In the genomic region with DNA sequence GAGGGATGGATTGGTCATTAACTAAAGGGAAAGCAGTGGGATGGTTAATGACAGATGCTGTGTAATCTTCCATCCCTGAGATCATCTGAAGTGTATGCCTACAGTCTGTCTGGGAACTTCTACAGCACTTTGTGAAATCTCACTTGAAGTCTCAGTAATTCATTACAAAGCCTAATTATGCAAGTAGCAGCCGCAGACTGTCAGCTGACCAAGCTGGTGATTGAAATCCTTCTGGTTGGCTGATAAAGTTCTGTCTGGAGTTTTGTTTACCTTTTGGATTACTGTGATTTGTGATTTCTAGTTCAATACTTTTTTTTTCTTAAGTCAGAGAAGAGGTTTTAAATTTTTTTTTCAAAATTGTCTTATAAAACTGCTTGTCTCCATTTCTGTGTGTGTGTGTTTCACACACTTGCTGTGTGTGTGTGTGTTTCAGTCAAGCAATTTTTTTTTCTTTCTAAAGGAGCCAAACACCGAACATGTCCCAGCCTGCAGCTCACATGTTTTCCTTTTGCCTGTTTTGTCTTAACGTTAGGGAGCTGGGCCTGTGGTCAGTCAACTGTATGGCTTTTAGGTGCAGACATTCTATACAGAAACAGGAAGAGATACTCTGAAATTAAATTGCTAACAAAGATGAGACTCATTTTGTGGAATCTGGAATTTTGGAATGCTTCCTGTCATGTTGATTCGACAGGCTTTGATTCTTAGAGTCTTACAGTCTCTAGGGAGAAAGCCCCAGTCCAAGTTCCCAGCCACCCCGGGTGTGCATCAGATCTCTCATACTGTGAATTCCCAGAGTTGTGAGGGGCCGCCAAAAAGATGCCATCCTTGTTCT, we compare ENCODE assay signal across 1 cellular context.
TF ChIP-seq lines count a peak whose summit lies in the region.

No MANE protein-coding gene starts in this region.

TF ChIP-seq in HepG2, 621 proteins besides CTCF, POLR2A, EP300 and RAD21 (continued from another document):
- TF ChIP-seq, protein P1, sequence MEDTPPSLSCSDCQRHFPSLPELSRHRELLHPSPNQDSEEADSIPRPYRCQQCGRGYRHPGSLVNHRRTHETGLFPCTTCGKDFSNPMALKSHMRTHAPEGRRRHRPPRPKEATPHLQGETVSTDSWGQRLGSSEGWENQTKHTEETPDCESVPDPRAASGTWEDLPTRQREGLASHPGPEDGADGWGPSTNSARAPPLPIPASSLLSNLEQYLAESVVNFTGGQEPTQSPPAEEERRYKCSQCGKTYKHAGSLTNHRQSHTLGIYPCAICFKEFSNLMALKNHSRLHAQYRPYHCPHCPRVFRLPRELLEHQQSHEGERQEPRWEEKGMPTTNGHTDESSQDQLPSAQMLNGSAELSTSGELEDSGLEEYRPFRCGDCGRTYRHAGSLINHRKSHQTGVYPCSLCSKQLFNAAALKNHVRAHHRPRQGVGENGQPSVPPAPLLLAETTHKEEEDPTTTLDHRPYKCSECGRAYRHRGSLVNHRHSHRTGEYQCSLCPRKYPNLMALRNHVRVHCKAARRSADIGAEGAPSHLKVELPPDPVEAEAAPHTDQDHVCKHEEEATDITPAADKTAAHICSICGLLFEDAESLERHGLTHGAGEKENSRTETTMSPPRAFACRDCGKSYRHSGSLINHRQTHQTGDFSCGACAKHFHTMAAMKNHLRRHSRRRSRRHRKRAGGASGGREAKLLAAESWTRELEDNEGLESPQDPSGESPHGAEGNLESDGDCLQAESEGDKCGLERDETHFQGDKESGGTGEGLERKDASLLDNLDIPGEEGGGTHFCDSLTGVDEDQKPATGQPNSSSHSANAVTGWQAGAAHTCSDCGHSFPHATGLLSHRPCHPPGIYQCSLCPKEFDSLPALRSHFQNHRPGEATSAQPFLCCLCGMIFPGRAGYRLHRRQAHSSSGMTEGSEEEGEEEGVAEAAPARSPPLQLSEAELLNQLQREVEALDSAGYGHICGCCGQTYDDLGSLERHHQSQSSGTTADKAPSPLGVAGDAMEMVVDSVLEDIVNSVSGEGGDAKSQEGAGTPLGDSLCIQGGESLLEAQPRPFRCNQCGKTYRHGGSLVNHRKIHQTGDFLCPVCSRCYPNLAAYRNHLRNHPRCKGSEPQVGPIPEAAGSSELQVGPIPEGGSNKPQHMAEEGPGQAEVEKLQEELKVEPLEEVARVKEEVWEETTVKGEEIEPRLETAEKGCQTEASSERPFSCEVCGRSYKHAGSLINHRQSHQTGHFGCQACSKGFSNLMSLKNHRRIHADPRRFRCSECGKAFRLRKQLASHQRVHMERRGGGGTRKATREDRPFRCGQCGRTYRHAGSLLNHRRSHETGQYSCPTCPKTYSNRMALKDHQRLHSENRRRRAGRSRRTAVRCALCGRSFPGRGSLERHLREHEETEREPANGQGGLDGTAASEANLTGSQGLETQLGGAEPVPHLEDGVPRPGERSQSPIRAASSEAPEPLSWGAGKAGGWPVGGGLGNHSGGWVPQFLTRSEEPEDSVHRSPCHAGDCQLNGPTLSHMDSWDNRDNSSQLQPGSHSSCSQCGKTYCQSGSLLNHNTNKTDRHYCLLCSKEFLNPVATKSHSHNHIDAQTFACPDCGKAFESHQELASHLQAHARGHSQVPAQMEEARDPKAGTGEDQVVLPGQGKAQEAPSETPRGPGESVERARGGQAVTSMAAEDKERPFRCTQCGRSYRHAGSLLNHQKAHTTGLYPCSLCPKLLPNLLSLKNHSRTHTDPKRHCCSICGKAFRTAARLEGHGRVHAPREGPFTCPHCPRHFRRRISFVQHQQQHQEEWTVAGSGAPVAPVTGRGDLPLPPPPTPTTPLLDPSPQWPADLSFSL (CRISPR knock-in tag; IDR thresholded peaks at IDR 0.05): no peak
- no peak for TF ChIP-seq TBP (CRISPR knock-in tag; IDR thresholded peaks at IDR 0.05)
- TF ChIP-seq ZNF460 (CRISPR knock-in tag; IDR thresholded peaks at IDR 0.05; ENCODE audit: borderline replicate concordance): no peak
- no peak for TF ChIP-seq CEBPB (IDR thresholded peaks at IDR 0.05; ENCODE audit: borderline replicate concordance, low read depth, low read length)
- TF ChIP-seq ATF7 (IDR thresholded peaks at IDR 0.05): no peak
- no peak for TF ChIP-seq ATF7 (CRISPR knock-in tag; IDR thresholded peaks at IDR 0.05)
- no peak for TF ChIP-seq IKZF1 (IDR thresholded peaks at IDR 0.05)
- TF ChIP-seq PHF8 (CRISPR knock-in tag; IDR thresholded peaks at IDR 0.05): no peak
- TF ChIP-seq, protein P2, sequence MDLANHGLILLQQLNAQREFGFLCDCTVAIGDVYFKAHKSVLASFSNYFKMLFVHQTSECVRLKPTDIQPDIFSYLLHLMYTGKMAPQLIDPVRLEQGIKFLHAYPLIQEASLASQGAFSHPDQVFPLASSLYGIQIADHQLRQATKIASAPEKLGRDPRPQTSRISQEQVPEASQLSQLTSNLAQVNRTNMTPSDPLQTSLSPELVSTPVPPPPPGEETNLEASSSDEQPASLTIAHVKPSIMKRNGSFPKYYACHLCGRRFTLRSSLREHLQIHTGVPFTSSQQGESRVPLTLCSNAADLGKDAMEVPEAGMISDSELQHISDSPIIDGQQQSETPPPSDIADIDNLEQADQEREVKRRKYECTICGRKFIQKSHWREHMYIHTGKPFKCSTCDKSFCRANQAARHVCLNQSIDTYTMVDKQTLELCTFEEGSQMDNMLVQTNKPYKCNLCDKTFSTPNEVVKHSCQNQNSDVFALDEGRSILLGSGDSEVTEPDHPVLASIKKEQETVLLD (CRISPR knock-in tag; IDR thresholded peaks at IDR 0.05; ENCODE audit: low read depth): no peak
- no peak for TF ChIP-seq GABPA (IDR thresholded peaks at IDR 0.05; ENCODE audit: low read depth, low read length)
- TF ChIP-seq GABPA (CRISPR knock-in tag; IDR thresholded peaks at IDR 0.05; ENCODE audit: low read depth): no peak
- TF ChIP-seq, protein P3, sequence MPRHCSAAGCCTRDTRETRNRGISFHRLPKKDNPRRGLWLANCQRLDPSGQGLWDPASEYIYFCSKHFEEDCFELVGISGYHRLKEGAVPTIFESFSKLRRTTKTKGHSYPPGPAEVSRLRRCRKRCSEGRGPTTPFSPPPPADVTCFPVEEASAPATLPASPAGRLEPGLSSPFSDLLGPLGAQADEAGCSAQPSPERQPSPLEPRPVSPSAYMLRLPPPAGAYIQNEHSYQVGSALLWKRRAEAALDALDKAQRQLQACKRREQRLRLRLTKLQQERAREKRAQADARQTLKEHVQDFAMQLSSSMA (CRISPR knock-in tag; IDR thresholded peaks at IDR 0.05): no peak
- no peak for TF ChIP-seq ZNF605 (CRISPR knock-in tag; IDR thresholded peaks at IDR 0.05)
- TF ChIP-seq CCDC6 (CRISPR knock-in tag; IDR thresholded peaks at IDR 0.05): no peak
- no peak for TF ChIP-seq MZF1 (CRISPR knock-in tag; IDR thresholded peaks at IDR 0.05; ENCODE audit: borderline replicate concordance)
- no peak for TF ChIP-seq HOXA5 (CRISPR knock-in tag; IDR thresholded peaks at IDR 0.05)
- no peak for TF ChIP-seq ZNF564 (CRISPR knock-in tag; IDR thresholded peaks at IDR 0.05)
- no peak for TF ChIP-seq SMARCC2 (IDR thresholded peaks at IDR 0.05)
TF ChIP-seq in HepG2: peak in this region for 0.
